3 cellular contexts compared by ENCODE assay signal in genomic region chr3:48647714-48648113, GRCh38. TPM values are rescaled to one million over a fixed set of nuclear protein-coding genes. Genes with fewer than 3 reads are reported as not detected.
"Had no signal": no experiment of that assay in that cellular context is flagged by ENCODE, and none has a peak within 500 bp of the region (broad histone marks: within the 10 kb centered on the region; RNA-seq: fewer than 3 reads in every experiment).

No MANE protein-coding gene starts in this region.

- H3K4me3 ChIP-seq: GM12878 had no signal

- DNase-seq: GDM1, GF-D8 had no signal

RNA-seq across cellular contexts. Expression of gene TMEM89, which starts 26.1 kb away (rescaled TPM):
- polyA plus RNA-seq: GM12878 had no signal
